ENCODE assay signal across 1 cellular context in genomic region chr9:134325813-134326753, GRCh38.
A peak's percentile ranks its signal among the peaks of the same experiment; 100 is the strongest.
TF ChIP-seq lines count a peak whose summit lies in the region.

RXRA (plus strand) TSS chr9:134326455; CDS start chr9:134326632, 177 bp downstream.

TF ChIP-seq in HepG2, 621 proteins besides CTCF, POLR2A, EP300 and RAD21 (continued from another document):
- TF ChIP-seq ZNF687 (CRISPR knock-in tag; IDR thresholded peaks at IDR 0.05) (peak; percentile 18; the same call in 1 of the 2 replicates), ZNF276 (CRISPR knock-in tag; IDR thresholded peaks at IDR 0.05; ENCODE audit: low read depth) (0 out of 2 replicates have a peak, but pooled peaks have one; percentile 68), ZNF720 (CRISPR knock-in tag; IDR thresholded peaks at IDR 0.05) (no peak), PPARG (CRISPR knock-in tag; conservative IDR thresholded peaks at IDR 0.05) (no peak), ZFX (CRISPR knock-in tag; IDR thresholded peaks at IDR 0.05; ENCODE audit: low read depth) (peak; percentile 43; the same call in 1 of the 2 replicates), KLF6 (CRISPR knock-in tag; IDR thresholded peaks at IDR 0.05) (no peak), ZFY (CRISPR knock-in tag; IDR thresholded peaks at IDR 0.05) (peak; percentile 39; the same call in 1 of the 2 replicates), ZNF629 (CRISPR knock-in tag; conservative IDR thresholded peaks at IDR 0.05) (no peak), CBX5 (CRISPR knock-in tag; IDR thresholded peaks at IDR 0.05; ENCODE audit: borderline replicate concordance) (no peak), HDAC1 (CRISPR knock-in tag; IDR thresholded peaks at IDR 0.05) (peak; percentile 7; the same call in 1 of the 2 replicates), TFDP2 (CRISPR knock-in tag; IDR thresholded peaks at IDR 0.05) (no peak), THAP11 (CRISPR knock-in tag; IDR thresholded peaks at IDR 0.05) (0 out of 2 replicates have a peak, but pooled peaks have one; percentile 36), ZMAT3 (CRISPR knock-in tag; conservative IDR thresholded peaks at IDR 0.05) (no peak), PREB (CRISPR knock-in tag; IDR thresholded peaks at IDR 0.05) (no peak), AGO2 (optimal IDR thresholded peaks at IDR 0.05; ENCODE audit: low read depth, low read length) (peak; percentile 19), FIP1L1 (IDR thresholded peaks at IDR 0.05; ENCODE audit: borderline replicate concordance, insufficient read depth, low read depth, low read length) (no peak), SOX6 (IDR thresholded peaks at IDR 0.05) (no peak), SOX6 (CRISPR knock-in tag; IDR thresholded peaks at IDR 0.05) (no peak), SNAI1 (CRISPR knock-in tag; IDR thresholded peaks at IDR 0.05; ENCODE audit: borderline replicate concordance) (no peak), ZMYM4 (CRISPR knock-in tag; IDR thresholded peaks at IDR 0.05) (0 out of 2 replicates have a peak, but pooled peaks have one; percentile 27), PHF8 (CRISPR knock-in tag; IDR thresholded peaks at IDR 0.05) (0 out of 2 replicates have a peak, but pooled peaks have one; percentile 7), ZUFSP (CRISPR knock-in tag; IDR thresholded peaks at IDR 0.05; ENCODE audit: borderline replicate concordance) (no peak), NONO (IDR thresholded peaks at IDR 0.05) (no peak), NONO (CRISPR knock-in tag; conservative IDR thresholded peaks at IDR 0.05) (peak; percentile 44; the same call in 1 of the 2 replicates), ZKSCAN1 (IDR thresholded peaks at IDR 0.05; ENCODE audit: low read length) (no peak), HNRNPK (IDR thresholded peaks at IDR 0.05; ENCODE audit: low read depth, low read length, poor library complexity, severe bottlenecking) (peak; percentile 30), MAZ (IDR thresholded peaks at IDR 0.05; ENCODE audit: borderline replicate concordance, low read depth, low read length) (no peak; the same call in 1 of the 2 replicates), MAZ (CRISPR knock-in tag; IDR thresholded peaks at IDR 0.05; ENCODE audit: low read depth) (peak; percentile 67; the same call in 1 of the 2 replicates), HNF1A (IDR thresholded peaks at IDR 0.05; ENCODE audit: low read depth) (no peak), HNF1A (CRISPR knock-in tag; IDR thresholded peaks at IDR 0.05; ENCODE audit: borderline replicate concordance) (no peak), ARHGAP35 (CRISPR knock-in tag; IDR thresholded peaks at IDR 0.05; ENCODE audit: borderline replicate concordance) (no peak), ZNF446 (CRISPR knock-in tag; IDR thresholded peaks at IDR 0.05) (peak; percentile 4; the same call in 1 of the 2 replicates), ZBTB25 (CRISPR knock-in tag; IDR thresholded peaks at IDR 0.05) (peak; percentile 76; the same call in 1 of the 2 replicates), ZFP91 (CRISPR knock-in tag; IDR thresholded peaks at IDR 0.05; ENCODE audit: borderline replicate concordance) (no peak), SAP130 (CRISPR knock-in tag; IDR thresholded peaks at IDR 0.05; ENCODE audit: low read depth) (peak; percentile 12; the same call in 1 of the 2 replicates), ZNF556 (CRISPR knock-in tag; IDR thresholded peaks at IDR 0.05; ENCODE audit: borderline replicate concordance) (0 out of 2 replicates have a peak, but pooled peaks have one; percentile 42), ZFP37 (CRISPR knock-in tag; IDR thresholded peaks at IDR 0.05; ENCODE audit: borderline replicate concordance) (no peak)
